Comparison of ENCODE assay signal across 20 cellular contexts in genomic region chr6:71979911-71980310, GRCh38.
DNase-seq lines count a peak whose midpoint lies in the region; ATAC-seq and TF ChIP-seq lines count a peak whose summit lies in the region.
"Had no signal": no experiment of that assay in that cellular context is flagged by ENCODE, and none has a peak within 500 bp of the region (broad histone marks: within the 10 kb centered on the region; RNA-seq: fewer than 3 reads in every experiment).

No MANE protein-coding gene starts in this region.

- no peaks in the 10 kb centered on the region for H3K4me1 Mint-ChIP-seq in CD4-positive, alpha-beta memory T cell

- H2BK20ac ChIP-seq in IMR-90 (ENCODE audit: low read depth, low read length): no peak overlapping the region

- no peak overlapping the region for H4K8ac ChIP-seq in IMR-90 (ENCODE audit: low read depth in 2 of 2, low read length in 2 of 2)

- no peak overlapping the region for H3K27ac Mint-ChIP-seq in CD4-positive, alpha-beta memory T cell
- H3K27ac Mint-ChIP-seq: CD8-positive, alpha-beta T cell had no signal

- no peak overlapping the region for H3K9ac ChIP-seq in IMR-90 (ENCODE audit: low read depth, low read length)
- H3K9ac ChIP-seq in mammary epithelial cell (ENCODE audit: insufficient read depth, low read length): no peak overlapping the region

- H3K27ac ChIP-seq in IMR-90 (ENCODE audit: insufficient read depth, low read length) (no peak overlapping the region), mammary epithelial cell (ENCODE audit: insufficient read depth, low read depth, low read length) (no peak overlapping the region)
- no peak overlapping the region for H3K27ac ChIP-seq in effector memory CD4-positive, alpha-beta T cell (ENCODE audit: insufficient read depth, low read length, poor library complexity, severe bottlenecking)
- H3K27ac ChIP-seq in CD4-positive, alpha-beta memory T cell (ENCODE audit: low read depth, low read length): no peak overlapping the region
- H3K27ac ChIP-seq: SK-N-MC had no signal

- no CpG with 5 or more reads among the region's 2 CpGs for WGBS in IMR-90 (ENCODE audit: extremely low coverage in 2 of 2, insufficient read length in 1 of 2), 2 experiments
- WGBS in mammary epithelial cell (ENCODE audit: low coverage, missing lambda C conversion rate): 56% methylated on average over 2 of the region's 2 CpGs

- in situ Hi-C loops in IMR-90 (cut with MboI; ENCODE audit: low sequenced_read_pairs) (no loop called here), mammary epithelial cell (cut with MboI; ENCODE audit: low sequenced_read_pairs in 2 of 2) (no loop called here)

- dilution Hi-C loops in IMR-90 (cut with HindIII; ENCODE audit: low sequenced_read_pairs, unreplicated experiment): no loop called here
- dilution Hi-C loops in mammary epithelial cell (cut with HindIII; ENCODE audit: low sequenced_read_pairs): no loop called here

- H2BK15ac ChIP-seq in IMR-90 (ENCODE audit: low read depth, low read length): no peak overlapping the region

- intact Hi-C loops in IMR-90 (cut with micrococcal nuclease): no loop called here
- intact Hi-C loops in mammary epithelial cell (cut with micrococcal nuclease): no loop called here
- intact Hi-C loops in CD4-positive, alpha-beta memory T cell (cut with micrococcal nuclease): no loop called here

- H3K18ac ChIP-seq in IMR-90 (ENCODE audit: low read depth, low read length): no peak overlapping the region

- CTCF ChIA-PET in IMR-90 (lab: Yijun Ruan, JAX) (no interaction called here), mammary epithelial cell (lab: Charles Lee; ENCODE audit: low non-redundant PET) (no interaction called here)
- CTCF ChIA-PET in CD4-positive, alpha-beta memory T cell (lab: Charles Lee; ENCODE audit: partially characterized antibody): no interaction called here

- H3K9me3 ChIP-seq in IMR-90 (ENCODE audit: control insufficient read depth, insufficient read depth, low read length) (no peaks in the 10 kb centered on the region), mammary epithelial cell (replicated peaks; ENCODE audit: insufficient read depth, low read length) (no peaks in the 10 kb centered on the region)
- H3K9me3 ChIP-seq in effector memory CD4-positive, alpha-beta T cell (ENCODE audit: control insufficient read depth, low read length): no peaks in the 10 kb centered on the region
- no peaks in the 10 kb centered on the region for H3K9me3 ChIP-seq in CD4-positive, alpha-beta memory T cell (ENCODE audit: control insufficient read depth in 1 of 2, low read length in 2 of 2)
- H3K9me3 ChIP-seq: BE2C, HAP-1 had no signal

- no peak overlapping the region for H3K56ac ChIP-seq in IMR-90 (ENCODE audit: extremely low read depth, insufficient read depth, low read length)

- H3K14ac ChIP-seq in IMR-90 (replicated peaks; ENCODE audit: low read depth, low read length): no peak overlapping the region

- no peak overlapping the region for H4K91ac ChIP-seq in IMR-90 (ENCODE audit: insufficient read depth, low read depth, low read length)

- no peak overlapping the region for H2BK5ac ChIP-seq in IMR-90 (ENCODE audit: low read depth, low read length, poor library complexity, severe bottlenecking)

- no peak overlapping the region for H3K4me3 ChIP-seq in IMR-90 (ENCODE audit: insufficient read depth, low read depth, low read length)
- H3K4me3 ChIP-seq in mammary epithelial cell (replicated peaks in 1 of 3; ENCODE audit: insufficient read depth in 1 of 3, low read depth in 2 of 3, low read length in 3 of 3): no peak overlapping the region
- H3K4me3 ChIP-seq in effector memory CD4-positive, alpha-beta T cell (ENCODE audit: insufficient read depth, low read depth, low read length, poor library complexity, severe bottlenecking): no peak overlapping the region
- H3K4me3 ChIP-seq in CD4-positive, alpha-beta memory T cell (ENCODE audit: low read length in 2 of 2): no peak overlapping the region
- H3K4me3 ChIP-seq: HAP-1, SK-N-MC had no signal

- no peak overlapping the region for H2AK5ac ChIP-seq in IMR-90 (ENCODE audit: low read depth, low read length)

- H4K20me1 ChIP-seq in IMR-90 (ENCODE audit: insufficient read depth, low read length): no peaks in the 10 kb centered on the region
- no peaks in the 10 kb centered on the region for H4K20me1 ChIP-seq in mammary epithelial cell (ENCODE audit: insufficient read depth, low read length)

- H3K4ac ChIP-seq in IMR-90 (ENCODE audit: low read depth, low read length): no peak overlapping the region

- H3K79me2 ChIP-seq in mammary epithelial cell (ENCODE audit: insufficient read depth, low read length): no peaks in the 10 kb centered on the region

- no peaks in the 10 kb centered on the region for H3K27me3 ChIP-seq in IMR-90 (ENCODE audit: control insufficient read depth, insufficient read depth, low read length)
- H3K27me3 ChIP-seq in mammary epithelial cell (ENCODE audit: insufficient read depth, low read length): peaks cover 1% of the 10 kb centered on the region
- H3K27me3 ChIP-seq in effector memory CD4-positive, alpha-beta T cell (replicated peaks; ENCODE audit: control insufficient read depth, insufficient read depth, low read length, poor library complexity, severe bottlenecking): no peaks in the 10 kb centered on the region
- H3K27me3 ChIP-seq in CD4-positive, alpha-beta memory T cell (ENCODE audit: insufficient read depth, low read length): no peaks in the 10 kb centered on the region
- H3K27me3 ChIP-seq: BE2C had no signal

- DNase-seq in ELR (ENCODE audit: low read depth) (peak; percentile 3), IMR-90 (peak; percentile 0), mammary epithelial cell (peak; percentile 17), NCI-H82 (lab: John Stamatoyannopoulos, UW) (no peak)
- no peak for DNase-seq in effector memory CD4-positive, alpha-beta T cell
- DNase-seq in CD4-positive, alpha-beta memory T cell: no peak
- DNase-seq: ACHN; BE2C; CD8-positive, alpha-beta T cell; DMS79; GF-D8; KBM-7; NCI-H1092 treated with DMSO at 0.1 percent for 48 hours; NCI-H2081 treated with DMSO at 0.1 percent for 48 hours; NCI-H510A treated with DMSO at 0.1 percent for 48 hours; Right ventricle myocardium superior had no signal

- BruUV-seq in IMR-90 (replicated peaks; lab: Mats Ljungman, UMichigan) (no TSS peak), mammary epithelial cell (replicated peaks; lab: Mats Ljungman, UMichigan) (no TSS peak)

- POLR2A ChIA-PET in IMR-90 (lab: Charles Lee; ENCODE audit: unreplicated experiment): no interaction called here
- POLR2A ChIA-PET in CD4-positive, alpha-beta memory T cell (lab: Charles Lee; ENCODE audit: partially characterized antibody): no interaction called here

- no peak overlapping the region for H4K5ac ChIP-seq in IMR-90 (ENCODE audit: low read depth, low read length)

- no peak overlapping the region for H3K23ac ChIP-seq in IMR-90 (ENCODE audit: low read depth, low read length)

- no peak overlapping the region for H3K4me3 Mint-ChIP-seq in CD4-positive, alpha-beta memory T cell
- H3K4me3 Mint-ChIP-seq: CD8-positive, alpha-beta T cell had no signal

- no peak for TF ChIP-seq RAD21 in IMR-90 (IDR thresholded peaks at IDR 0.05; ENCODE audit: low read length)

- no peak overlapping the region for H2BK120ac ChIP-seq in IMR-90 (ENCODE audit: low read depth, low read length)

- H3K36me3 Mint-ChIP-seq in CD4-positive, alpha-beta memory T cell: no peaks in the 10 kb centered on the region
- H3K36me3 Mint-ChIP-seq: CD8-positive, alpha-beta T cell had no signal

- TF ChIP-seq CTCF in IMR-90 (conservative IDR thresholded peaks at IDR 0.05; ENCODE audit: low read depth, low read length) (no peak), mammary epithelial cell (conservative IDR thresholded peaks at IDR 0.05 in 1 of 2, IDR thresholded peaks at IDR 0.05 in 1 of 2; ENCODE audit: extremely low read depth in 1 of 2, insufficient read depth in 1 of 2, low read depth in 1 of 2, low read length in 2 of 2) (no peak)

- H3K79me1 ChIP-seq in IMR-90 (ENCODE audit: low read depth in 1 of 2, low read length in 2 of 2): no peaks in the 10 kb centered on the region

- no peaks in the 10 kb centered on the region for H3K9me1 ChIP-seq in IMR-90 (ENCODE audit: insufficient read depth, low read length)

- no peak overlapping the region for H2AK9ac ChIP-seq in IMR-90 (replicated peaks; ENCODE audit: low read depth, low read length, poor library complexity)

- ATAC-seq in IMR-90 (ENCODE audit: low read depth) (no peak), GM19397 (IDR thresholded peaks at IDR 0.05; ENCODE audit: unreplicated experiment) (no peak)
- ATAC-seq: CD8-positive, alpha-beta T cell; Panc1 had no signal

- H3K9me3 Mint-ChIP-seq in CD4-positive, alpha-beta memory T cell: peaks cover 0 to 6% (median 2%) of the 10 kb centered on the region in 8 donors
- H3K9me3 Mint-ChIP-seq: CD8-positive, alpha-beta T cell had no signal

- no peak for TF ChIP-seq POLR2A in IMR-90 (IDR thresholded peaks at IDR 0.05; ENCODE audit: low read depth, low read length)

- no peak overlapping the region for H2AFZ ChIP-seq in IMR-90 (replicated peaks; ENCODE audit: low read length, poor library complexity)
- no peak overlapping the region for H2AFZ ChIP-seq in mammary epithelial cell (ENCODE audit: low read depth, low read length)

- H3K36me3 ChIP-seq in IMR-90 (ENCODE audit: control insufficient read depth, insufficient read depth, low read length) (no peaks in the 10 kb centered on the region), mammary epithelial cell (ENCODE audit: insufficient read depth, low read length) (no peaks in the 10 kb centered on the region)
- no peaks in the 10 kb centered on the region for H3K36me3 ChIP-seq in effector memory CD4-positive, alpha-beta T cell (ENCODE audit: control insufficient read depth, insufficient read depth, low read length)
- H3K36me3 ChIP-seq in CD4-positive, alpha-beta memory T cell (ENCODE audit: insufficient read depth, low read length): no peaks in the 10 kb centered on the region
- H3K36me3 ChIP-seq: BE2C, HAP-1 had no signal

- no peaks in the 10 kb centered on the region for H3K4me1 ChIP-seq in IMR-90 (ENCODE audit: control insufficient read depth, insufficient read depth, low read length)
- H3K4me1 ChIP-seq in mammary epithelial cell (ENCODE audit: insufficient read depth, low read length): peaks cover 9% of the 10 kb centered on the region
- H3K4me1 ChIP-seq in effector memory CD4-positive, alpha-beta T cell (ENCODE audit: control insufficient read depth, insufficient read depth, low read length, poor library complexity, severe bottlenecking): no peaks in the 10 kb centered on the region
- H3K4me1 ChIP-seq in CD4-positive, alpha-beta memory T cell (ENCODE audit: insufficient read depth, low read length): no peaks in the 10 kb centered on the region
- H3K4me1 ChIP-seq: BE2C, HAP-1 had no signal

- no peaks in the 10 kb centered on the region for H3K27me3 Mint-ChIP-seq in CD4-positive, alpha-beta memory T cell

- H3K4me2 ChIP-seq in IMR-90 (ENCODE audit: low read depth, low read length): no peak overlapping the region
- H3K4me2 ChIP-seq in mammary epithelial cell (ENCODE audit: insufficient read depth, low read depth, low read length): no peak overlapping the region

Comparison
In these comparisons a context has a peak if more than half of its experiments do, and no peak if none do; other contexts are left out.
1. DNase-seq: peak in ELR (single experiment), IMR-90 (single experiment) and mammary epithelial cell (single experiment); none in effector memory CD4-positive, alpha-beta T cell (0 of 3), NCI-H82 (single experiment) and CD4-positive, alpha-beta memory T cell (0 of 5).